Comparison of ENCODE assay signal across 8 cellular contexts in genomic region chr11:107840120-107840479, GRCh38. TPM values are rescaled to one million over a fixed set of nuclear protein-coding genes. Genes with fewer than 3 reads are reported as not detected.
DNase-seq lines count a peak whose midpoint lies in the region; ATAC-seq, FAIRE-seq and TF ChIP-seq lines count a peak whose summit lies in the region.

No MANE protein-coding gene starts in this region.

- TF ChIP-seq CTCF in VCaP (conservative IDR thresholded peaks at IDR 0.05) (no peak), keratinocyte (optimal IDR thresholded peaks at IDR 0.05 in 1 of 3, IDR thresholded peaks at IDR 0.05 in 1 of 3, conservative IDR thresholded peaks at IDR 0.05 in 1 of 3; ENCODE audit: extremely low read depth in 1 of 3, insufficient read depth in 2 of 3, low read length in 3 of 3) (no peak)

- H3K27ac ChIP-seq in VCaP: peak overlapping the region; percentile 93
- H3K27ac ChIP-seq in keratinocyte (ENCODE audit: control insufficient read depth, insufficient read depth, low read length): peak overlapping the region; percentile 86

- dilution Hi-C loops in keratinocyte (cut with MboI; ENCODE audit: extremely low pct_ligation_motif_present, low sequenced_read_pairs): no loop called here

- TF ChIP-seq POLR2A in GM12892 (IDR thresholded peaks at IDR 0.05; ENCODE audit: low read depth, low read length): no peak

- peak overlapping the region; percentile 54 for H3K9ac ChIP-seq in keratinocyte (ENCODE audit: control insufficient read depth, extremely low read depth, insufficient read depth, low read length)

- peaks cover 62% of the 10 kb centered on the region for H3K79me2 ChIP-seq in keratinocyte (ENCODE audit: control insufficient read depth, insufficient read depth, low read length)

- no peaks in the 10 kb centered on the region for H3K9me3 ChIP-seq in keratinocyte (ENCODE audit: control insufficient read depth, low read depth, low read length)

- peaks cover under 1% of the 10 kb centered on the region for H3K9me1 ChIP-seq in keratinocyte (ENCODE audit: control insufficient read depth, extremely low read depth, insufficient read depth, low read length)

- no peaks in the 10 kb centered on the region for H3K36me3 ChIP-seq in keratinocyte (ENCODE audit: control insufficient read depth in 2 of 2, extremely low read depth in 1 of 2, insufficient read depth in 2 of 2, low read length in 2 of 2)

- H3K4me2 ChIP-seq in keratinocyte (ENCODE audit: control insufficient read depth, extremely low read depth, insufficient read depth, low read depth, low read length): peak overlapping the region; percentile 66

- peak; percentile 42 for ATAC-seq in GM18511 (IDR thresholded peaks at IDR 0.05; ENCODE audit: unreplicated experiment)
- peak; percentile 29 for ATAC-seq in HG02759 (IDR thresholded peaks at IDR 0.05; ENCODE audit: unreplicated experiment)

- H3K4me1 ChIP-seq in keratinocyte (ENCODE audit: control insufficient read depth, extremely low read depth, insufficient read depth, low read length): peaks cover 51% of the 10 kb centered on the region

- no peaks in the 10 kb centered on the region for H4K20me1 ChIP-seq in keratinocyte (ENCODE audit: control insufficient read depth, extremely low read depth, insufficient read depth, low read length)

- H3K27me3 ChIP-seq in keratinocyte (ENCODE audit: control insufficient read depth, extremely low read depth, insufficient read depth, low read length): no peaks in the 10 kb centered on the region

- FAIRE-seq in keratinocyte (lab: Jason Lieb, UNC) (no peak), GM12892 (lab: Jason Lieb, UNC) (no peak)

- H2AFZ ChIP-seq in keratinocyte (ENCODE audit: control insufficient read depth, low read length): peak overlapping the region; percentile 8

- DNase-seq in keratinocyte (ENCODE audit: low read depth, low spot score) (no peak), GM12892 (ENCODE audit: insufficient read length) (no peak), NCI-H128 (lab: John Stamatoyannopoulos, UW; ENCODE audit: unreplicated experiment) (no peak), 8988T (no peak), DMS 273 (lab: John Stamatoyannopoulos, UW; ENCODE audit: unreplicated experiment) (no peak)

- H3K4me3 ChIP-seq in keratinocyte (ENCODE audit: control insufficient read depth in 2 of 3, extremely low read depth in 1 of 3, insufficient read depth in 2 of 3, low read depth in 1 of 3, low read length in 3 of 3): peak overlapping the region; percentile 2 to 44 (median 4)

RNA-seq across cellular contexts. Expression of gene SLC35F2, which starts 18.5 kb away (rescaled TPM):
- polyA plus RNA-seq in keratinocyte: 31.6 to 59.5 TPM (median 47.2 TPM) in 3 replicates
- 19.6 TPM for polyA plus RNA-seq in keratinocyte (2011; ENCODE audit: low read depth)
- polyA plus RNA-seq in keratinocyte (2011; cell fraction: cytosol; rRNA removed): 26.4 and 37.9 TPM in 2 replicates
- 43.4 and 47.4 TPM in 2 replicates for polyA plus RNA-seq in keratinocyte (2011; cell fraction: nucleus; rRNA removed)
- polyA plus RNA-seq in keratinocyte (2012; ENCODE audit: low replicate concordance): 29.4 and 49.2 TPM in 2 replicates
- polyA minus RNA-seq in keratinocyte: 55.3 to 77.1 TPM (median 62.2 TPM) in 3 replicates
- 36.8 TPM for polyA minus RNA-seq in keratinocyte (2011; cell fraction: cytosol; rRNA and poly(A)+ RNA removed)
- 29.5 and 52.7 TPM in 2 replicates for polyA minus RNA-seq in keratinocyte (2011; cell fraction: nucleus; rRNA and poly(A)+ RNA removed)
- 19.8 TPM for polyA plus RNA-seq in GM12892 (2012; ENCODE audit: missing spikeins)
